ENCODE assay signal across 15 cellular contexts in genomic region chr11:27282806-27283205, GRCh38.
DNase-seq lines count a peak whose midpoint lies in the region; ATAC-seq and TF ChIP-seq lines count a peak whose summit lies in the region.
"Had no signal": no experiment of that assay in that cellular context is flagged by ENCODE, and none has a peak within 500 bp of the region (broad histone marks: within the 10 kb centered on the region; RNA-seq: fewer than 3 reads in every experiment).

No MANE protein-coding gene starts in this region.

- H3K36me3 ChIP-seq in adipocyte (ENCODE audit: control insufficient read depth, insufficient read depth, low read length, severe bottlenecking): no peaks in the 10 kb centered on the region
- H3K36me3 ChIP-seq in CD8-positive, alpha-beta memory T cell (ENCODE audit: insufficient read depth, low read length): no peaks in the 10 kb centered on the region

- H3K27me3 ChIP-seq in adipocyte (replicated peaks; ENCODE audit: control insufficient read depth, insufficient read depth, low read length): no peaks in the 10 kb centered on the region
- no peaks in the 10 kb centered on the region for H3K27me3 ChIP-seq in CD8-positive, alpha-beta memory T cell (ENCODE audit: insufficient read depth, low read length, poor library complexity, severe bottlenecking)

- CTCF ChIA-PET in CD8-positive, alpha-beta memory T cell (lab: Charles Lee): interaction anchor here (0.7 to 1.1 kb wide), 2 partner anchors 9 kb away, joined by 3 read pairs; no protein-coding TSS in a partner anchor

- H3K4me3 Mint-ChIP-seq in osteocyte (ENCODE audit: unreplicated experiment): no peak overlapping the region
- H3K4me3 Mint-ChIP-seq in CD8-positive, alpha-beta memory T cell: no peak overlapping the region
- H3K4me3 Mint-ChIP-seq: activated naive CD8-positive, alpha-beta T cell treated with anti-CD3 and anti-CD28 coated beads, Interleukin-2, amount 10 ng/mL, durations not matched to agents 7 days and 5 days; CD4-positive, CD25-positive, alpha-beta regulatory T cell had no signal

- H3K9me3 ChIP-seq in adipocyte (ENCODE audit: control insufficient read depth, low read length): no peaks in the 10 kb centered on the region
- H3K9me3 ChIP-seq in CD8-positive, alpha-beta memory T cell (ENCODE audit: low read length): no peaks in the 10 kb centered on the region

- H3K9ac ChIP-seq in adipocyte (ENCODE audit: low read length): no peak overlapping the region

- peaks cover 39% of the 10 kb centered on the region for H3K4me1 Mint-ChIP-seq in osteocyte (ENCODE audit: unreplicated experiment)
- H3K4me1 Mint-ChIP-seq in CD8-positive, alpha-beta memory T cell: peaks cover 0 to 7% (median 0%) of the 10 kb centered on the region in 3 donors

- no peak overlapping the region for H3K4me3 ChIP-seq in adipocyte (ENCODE audit: low read length)
- H3K4me3 ChIP-seq in CD8-positive, alpha-beta memory T cell (ENCODE audit: low read length): no peak overlapping the region

- no peaks in the 10 kb centered on the region for H3K9me3 Mint-ChIP-seq in osteocyte (ENCODE audit: unreplicated experiment)
- no peaks in the 10 kb centered on the region for H3K9me3 Mint-ChIP-seq in CD8-positive, alpha-beta memory T cell
- H3K9me3 Mint-ChIP-seq: activated naive CD8-positive, alpha-beta T cell treated with anti-CD3 and anti-CD28 coated beads, Interleukin-2, amount 10 ng/mL, durations not matched to agents 7 days and 5 days; CD4-positive, CD25-positive, alpha-beta regulatory T cell had no signal

- H3K27ac Mint-ChIP-seq in osteocyte (ENCODE audit: unreplicated experiment): peak overlapping the region; percentile 92
- H3K27ac Mint-ChIP-seq in CD8-positive, alpha-beta memory T cell: no peak overlapping the region
- H3K27ac Mint-ChIP-seq: activated naive CD8-positive, alpha-beta T cell treated with anti-CD3 and anti-CD28 coated beads, Interleukin-2, amount 10 ng/mL, durations not matched to agents 7 days and 5 days; CD4-positive, CD25-positive, alpha-beta regulatory T cell had no signal

- TF ChIP-seq CTCF in osteocyte (IDR thresholded peaks at IDR 0.05): no peak

- peaks cover 20% of the 10 kb centered on the region for H3K4me1 ChIP-seq in adipocyte (ENCODE audit: control insufficient read depth, insufficient read depth, low read length)
- H3K4me1 ChIP-seq in CD8-positive, alpha-beta memory T cell (ENCODE audit: insufficient read depth, low read length): no peaks in the 10 kb centered on the region

- H3K27ac ChIP-seq in CD8-positive, alpha-beta memory T cell (ENCODE audit: low read depth, low read length): no peak overlapping the region

- DNase-seq in H4 (ENCODE audit: low spot score) (peak; percentile 94), adipocyte (ENCODE audit: low read depth) (peak; percentile 47), fibroblast of peridontal ligament (ENCODE audit: extremely low read depth) (peak; percentile 20), osteocyte (ENCODE audit: extremely low spot score, unreplicated experiment) (no peak)
- no peak for DNase-seq in CD8-positive, alpha-beta memory T cell
- DNase-seq: activated CD4-positive, CD25-positive, alpha-beta regulatory T cell; activated naive CD8-positive, alpha-beta T cell treated with anti-CD3 and anti-CD28 coated beads, Interleukin-2, amount 10 ng/mL, durations not matched to agents 7 days and 5 days; CD4-positive, CD25-positive, alpha-beta regulatory T cell; KBM-7; NCI-H1694; NCI-H510A; PC-3; stimulated activated CD4-positive, alpha-beta T cell treated with anti-CD3 and anti-CD28 coated beads, Interleukin-2, amount 100 ng/mL, for 48 hours had no signal

- POLR2A ChIA-PET in CD8-positive, alpha-beta memory T cell (lab: Charles Lee): no interaction called here

- ATAC-seq in GM21515 (IDR thresholded peaks at IDR 0.05; ENCODE audit: unreplicated experiment) (no peak), GM18870 (IDR thresholded peaks at IDR 0.05; ENCODE audit: unreplicated experiment) (no peak)
- ATAC-seq: PC-3 had no signal

- no peaks in the 10 kb centered on the region for H3K36me3 Mint-ChIP-seq in osteocyte (ENCODE audit: unreplicated experiment)
- no peaks in the 10 kb centered on the region for H3K36me3 Mint-ChIP-seq in CD8-positive, alpha-beta memory T cell
- H3K36me3 Mint-ChIP-seq: activated naive CD8-positive, alpha-beta T cell treated with anti-CD3 and anti-CD28 coated beads, Interleukin-2, amount 10 ng/mL, durations not matched to agents 7 days and 5 days; CD4-positive, CD25-positive, alpha-beta regulatory T cell had no signal

- H3K27me3 Mint-ChIP-seq in osteocyte (ENCODE audit: unreplicated experiment): peaks cover 3% of the 10 kb centered on the region
- peaks cover 4 to 8% of the 10 kb centered on the region in 2 donors for H3K27me3 Mint-ChIP-seq in CD8-positive, alpha-beta memory T cell

Comparison
In these comparisons a context has a peak if more than half of its experiments do, and no peak if none do; other contexts are left out.
1. DNase-seq: peak in H4 (single experiment), adipocyte (single experiment) and fibroblast of peridontal ligament (single experiment); none in osteocyte (single experiment) and CD8-positive, alpha-beta memory T cell (0 of 5).